Comparison of ENCODE assay signal across 11 cellular contexts in genomic region chr22:42202669-42203068, GRCh38.
DNase-seq lines count a peak whose midpoint lies in the region; ATAC-seq and TF ChIP-seq lines count a peak whose summit lies in the region.
"Had no signal": no experiment of that assay in that cellular context is flagged by ENCODE, and none has a peak within 500 bp of the region (broad histone marks: within the 10 kb centered on the region; RNA-seq: fewer than 3 reads in every experiment).

No MANE protein-coding gene starts in this region.

- peaks cover 2 to 61% (median 21%) of the 10 kb centered on the region in 6 donors for H3K4me1 ChIP-seq in spleen

- no peaks in the 10 kb centered on the region for H3K27me3 ChIP-seq in spleen (replicated peaks in 1 of 7)
- H3K27me3 ChIP-seq in MG63, result no peaks in the 10 kb centered on the region

- TF ChIP-seq POLR2A in spleen (IDR thresholded peaks at IDR 0.05), result no peak

- H3K4me3 ChIP-seq in spleen, result peak overlapping the region in 1 of 8 donors; percentile 15
- no peak overlapping the region for H3K4me3 ChIP-seq in MG63

- peak overlapping the region in 3 of 8 donors; percentile 24 to 59 (median 27) for H3K27ac ChIP-seq in spleen

- TF ChIP-seq CTCF in spleen (IDR thresholded peaks at IDR 0.05 in 8 of 11, conservative IDR thresholded peaks at IDR 0.05 in 3 of 11), result no peak

- no peak for ATAC-seq in GM18907 (IDR thresholded peaks at IDR 0.05; ENCODE audit: unreplicated experiment)
- no peak for ATAC-seq in GM18870 (IDR thresholded peaks at IDR 0.05; ENCODE audit: unreplicated experiment)

- WGBS in spleen, 5 donors, result 58 to 77% (median 72%) methylated on average over 6 of the region's 6 CpGs

- peak; percentile 17 for DNase-seq in AG08396 (ENCODE audit: low spot score)
- DNase-seq in UCSD-AML1 (lab: John Stamatoyannopoulos, UW; ENCODE audit: unreplicated experiment), result peak; percentile 39
- DNase-seq in activated naive CD4-positive, alpha-beta T cell treated with anti-CD3 and anti-CD28 coated beads, Interleukin-2, amount 50 U/mL, for 16 hours, result peak; percentile 31
- DNase-seq in renal cortical epithelial cell (ENCODE audit: low read depth), result peak; percentile 65
- DNase-seq in spleen, result no peak
- no peak for DNase-seq in MG63
- DNase-seq: amniotic stem cell, NCI-H510A, posterior cingulate gyrus had no signal

- H3K36me3 ChIP-seq in spleen, result peaks cover 0 to 39% (median 7%) of the 10 kb centered on the region in 6 donors
- peaks cover 19% of the 10 kb centered on the region for H3K36me3 ChIP-seq in MG63

- no peaks in the 10 kb centered on the region for H3K9me3 ChIP-seq in spleen
- no peaks in the 10 kb centered on the region for H3K9me3 ChIP-seq in MG63

- intact Hi-C loops in spleen (cut with DNase I; ENCODE audit: low total_unique reads), result no loop called here

Comparison
In these comparisons a context has a peak if more than half of its experiments do, and no peak if none do; other contexts are left out.
1. DNase-seq: peak in AG08396 (single experiment), UCSD-AML1 (single experiment), activated naive CD4-positive, alpha-beta T cell treated with anti-CD3 and anti-CD28 coated beads, Interleukin-2, amount 50 U/mL, for 16 hours (single experiment) and renal cortical epithelial cell (single experiment); none in spleen (single experiment) and MG63 (single experiment).